ENCODE assay signal across 11 cellular contexts in genomic region chr2:207288628-207289027, GRCh38.
DNase-seq lines count a peak whose midpoint lies in the region; ATAC-seq, FAIRE-seq and TF ChIP-seq lines count a peak whose summit lies in the region.
"Had no signal": no experiment of that assay in that cellular context is flagged by ENCODE, and none has a peak within 500 bp of the region (broad histone marks: within the 10 kb centered on the region; RNA-seq: fewer than 3 reads in every experiment).

No MANE protein-coding gene starts in this region.

- H2BK5ac ChIP-seq in H9 (ENCODE audit: insufficient read length, low read length), result no peak overlapping the region

- no peak overlapping the region for H3K18ac ChIP-seq in H9 (ENCODE audit: insufficient read length, low read depth, low read length)

- H3K23ac ChIP-seq in H9 (ENCODE audit: insufficient read length, low read depth, low read length), result no peak overlapping the region

- no peak overlapping the region for H2AFZ ChIP-seq in H9 (ENCODE audit: low read length)
- H2AFZ ChIP-seq: parathyroid adenoma had no signal

- no peaks in the 10 kb centered on the region for H3K27me3 Mint-ChIP-seq in T-helper 2 cell treated with Interferon-gamma antibody and Interleukin-4, amounts not matched to agents 5 μg/mL and 100 μg/mL, for 36 hours (ENCODE audit: low read depth)
- no peaks in the 10 kb centered on the region for H3K27me3 Mint-ChIP-seq in H9 (ENCODE audit: low read depth)

- H2BK20ac ChIP-seq in H9 (ENCODE audit: low read depth, low read length, poor library complexity, severe bottlenecking), result no peak overlapping the region

- H3K27me3 ChIP-seq in H9 (ENCODE audit: insufficient read depth, low read length), result no peaks in the 10 kb centered on the region

- no peaks in the 10 kb centered on the region for H3K9me3 ChIP-seq in H9 (ENCODE audit: control insufficient read depth, low read depth, low read length)

- peaks cover 2% of the 10 kb centered on the region for H3K36me3 Mint-ChIP-seq in T-helper 2 cell treated with Interferon-gamma antibody and Interleukin-4, amounts not matched to agents 5 μg/mL and 100 μg/mL, for 36 hours (ENCODE audit: low read depth)
- no peaks in the 10 kb centered on the region; a peak in 1 of 7 replicates for H3K36me3 Mint-ChIP-seq in H9 (ENCODE audit: insufficient read depth in 1 of 3, low read depth in 3 of 3)

- TF ChIP-seq CTCF in H9 (conservative IDR thresholded peaks at IDR 0.05) (no peak), coronary artery (IDR thresholded peaks at IDR 0.05) (no peak)

- H3K27ac Mint-ChIP-seq in T-helper 2 cell treated with Interferon-gamma antibody and Interleukin-4, amounts not matched to agents 5 μg/mL and 100 μg/mL, for 36 hours, result no peak overlapping the region
- no peak overlapping the region for H3K27ac Mint-ChIP-seq in H9
- H3K27ac Mint-ChIP-seq: T-helper 1 cell treated with Interleukin-12 subunit alpha and Interleukin-12 subunit beta and Interleukin-4 antibody, amounts not matched to agents 30 μg/mL and 1 μg/mL, for 36 hours had no signal

- no peaks in the 10 kb centered on the region for H3K9me3 Mint-ChIP-seq in T-helper 2 cell treated with Interferon-gamma antibody and Interleukin-4, amounts not matched to agents 5 μg/mL and 100 μg/mL, for 36 hours
- H3K9me3 Mint-ChIP-seq in H9, result no peaks in the 10 kb centered on the region

- H3K4me1 Mint-ChIP-seq in T-helper 2 cell treated with Interferon-gamma antibody and Interleukin-4, amounts not matched to agents 5 μg/mL and 100 μg/mL, for 36 hours (ENCODE audit: low read depth), result peaks cover 60% of the 10 kb centered on the region
- peaks cover 32% of the 10 kb centered on the region in 2 experiments for H3K4me1 Mint-ChIP-seq in H9

- 0 out of 2 replicates have a peak, but pooled peaks cover 2% of the 10 kb centered on the region for H3K79me2 ChIP-seq in H9 (ENCODE audit: insufficient read depth, low read length)
- H3K79me2 ChIP-seq: parathyroid adenoma had no signal

- H3K4me2 ChIP-seq in H9 (ENCODE audit: insufficient read depth, insufficient read length, low read length), result no peak overlapping the region

- no CpG with 5 or more reads among the region's 4 CpGs for WGBS in H9 (ENCODE audit: extremely low coverage, insufficient read length, low lambda C conversion rate)

- H3K14ac ChIP-seq in H9 (ENCODE audit: insufficient read depth, low read length), result no peak overlapping the region

- no peaks in the 10 kb centered on the region for H4K20me1 ChIP-seq in H9 (ENCODE audit: control insufficient read depth, insufficient read depth, insufficient read length)

- H2BK15ac ChIP-seq in H9 (ENCODE audit: low read depth, low read length), result no peak overlapping the region

- H3K27ac ChIP-seq in H9 (ENCODE audit: insufficient read length, low read depth, low read length), result no peak overlapping the region
- no peak overlapping the region for H3K27ac ChIP-seq in coronary artery
- H3K27ac ChIP-seq: parathyroid adenoma had no signal

- H2BK120ac ChIP-seq in H9 (ENCODE audit: low read depth, low read length, poor library complexity, severe bottlenecking), result no peak overlapping the region

- no peak for DNase-seq in GM12892 (ENCODE audit: insufficient read length)
- DNase-seq in T-helper 2 cell treated with Interferon-gamma antibody and Interleukin-4, amounts not matched to agents 5 μg/mL and 100 μg/mL, for 36 hours (ENCODE audit: low spot score), result peak; percentile 54
- DNase-seq in H9, result no peak
- DNase-seq in RPMI8226, result no peak
- DNase-seq in coronary artery (ENCODE audit: low spot score), result no peak
- DNase-seq: left colon had no signal

- H3K9ac ChIP-seq in H9 (ENCODE audit: extremely low read depth, insufficient read length, low read length), result no peak overlapping the region
- H3K9ac ChIP-seq: parathyroid adenoma had no signal

- no peak overlapping the region for H3T11ph ChIP-seq in H9 (ENCODE audit: low read length)

- no peak overlapping the region for H3K56ac ChIP-seq in H9 (ENCODE audit: insufficient read length, low read depth, low read length)

- no peak overlapping the region for H2BK12ac ChIP-seq in H9 (ENCODE audit: insufficient read length, low read depth, low read length)

- no peak overlapping the region for H3K4ac ChIP-seq in H9 (ENCODE audit: low read depth, low read length)

- no peak for TF ChIP-seq POLR2A in GM12892 (IDR thresholded peaks at IDR 0.05; ENCODE audit: low read depth, low read length)

- H3K79me1 ChIP-seq in H9 (ENCODE audit: insufficient read depth, low read depth, low read length, poor library complexity, severe bottlenecking), result no peaks in the 10 kb centered on the region

- H4K8ac ChIP-seq in H9 (replicated peaks; ENCODE audit: insufficient read length, low read depth, low read length), result no peak overlapping the region

- H3K4me1 ChIP-seq in H9 (ENCODE audit: insufficient read depth, low read length), result peaks cover 4% of the 10 kb centered on the region; the same call in 1 of the 2 replicates
- H3K4me1 ChIP-seq: parathyroid adenoma had no signal

- H4K5ac ChIP-seq in H9 (ENCODE audit: insufficient read length, low read depth, low read length), result no peak overlapping the region

- no peak overlapping the region for H4K91ac ChIP-seq in H9 (ENCODE audit: insufficient read length, low read depth, low read length)

- ATAC-seq in GM18909 (IDR thresholded peaks at IDR 0.05; ENCODE audit: poor library complexity, unreplicated experiment) (peak; percentile 53), HG02885 (IDR thresholded peaks at IDR 0.05; ENCODE audit: poor library complexity, unreplicated experiment) (peak; percentile 43)
- ATAC-seq: left colon had no signal

- no peak overlapping the region for H3K4me3 Mint-ChIP-seq in T-helper 2 cell treated with Interferon-gamma antibody and Interleukin-4, amounts not matched to agents 5 μg/mL and 100 μg/mL, for 36 hours
- no peak overlapping the region for H3K4me3 Mint-ChIP-seq in H9
- H3K4me3 Mint-ChIP-seq: T-helper 1 cell treated with Interleukin-12 subunit alpha and Interleukin-12 subunit beta and Interleukin-4 antibody, amounts not matched to agents 30 μg/mL and 1 μg/mL, for 36 hours had no signal

- no peaks in the 10 kb centered on the region for H3K23me2 ChIP-seq in H9 (ENCODE audit: insufficient read length, low read depth, low read length, poor library complexity, severe bottlenecking)

- peak; percentile 80 for FAIRE-seq in GM12892 (lab: Jason Lieb, UNC)
- FAIRE-seq: frontal cortex had no signal

- no peak overlapping the region for H3K4me3 ChIP-seq in coronary artery

- no peak overlapping the region for H2AK5ac ChIP-seq in H9 (ENCODE audit: insufficient read length, low read length)
